17 cellular contexts compared by ENCODE assay signal in genomic region chr1:181102841-181103240, GRCh38. TPM values are rescaled to one million over a fixed set of nuclear protein-coding genes. Genes with fewer than 3 reads are reported as not detected.
DNase-seq lines count a peak whose midpoint lies in the region; ATAC-seq and TF ChIP-seq lines count a peak whose summit lies in the region.
"Had no signal": no experiment of that assay in that cellular context is flagged by ENCODE, and none has a peak within 500 bp of the region (broad histone marks: within the 10 kb centered on the region; RNA-seq: fewer than 3 reads in every experiment).

No MANE protein-coding gene starts in this region.

- no peaks in the 10 kb centered on the region for H3K9me3 ChIP-seq in BLaER1
- no peaks in the 10 kb centered on the region for H3K9me3 ChIP-seq in naive thymus-derived CD4-positive, alpha-beta T cell (ENCODE audit: control insufficient read depth in 2 of 3, low read length in 3 of 3)

- POLR2A ChIA-PET in naive thymus-derived CD4-positive, alpha-beta T cell (lab: Charles Lee) = interaction anchor here (12.8 kb wide), 1 partner anchor 14 kb away, joined by 264 read pairs; the partner anchor contains the start of gene IER5

- no peaks in the 10 kb centered on the region for H3K27me3 ChIP-seq in BLaER1
- no peaks in the 10 kb centered on the region for H3K27me3 ChIP-seq in naive thymus-derived CD4-positive, alpha-beta T cell (ENCODE audit: control insufficient read depth in 2 of 2, insufficient read depth in 2 of 2, low read length in 2 of 2)

- CTCF ChIA-PET in naive thymus-derived CD4-positive, alpha-beta T cell (lab: Charles Lee) = interaction anchor here (0.5 to 0.8 kb wide), 2 partner anchors 42 to 220 kb away, joined by 3 to 5 read pairs; no protein-coding TSS in a partner anchor

- intact Hi-C loops in naive thymus-derived CD4-positive, alpha-beta T cell (cut with micrococcal nuclease) = loop anchor here in 1 of 2 donors (5.0 to 10.0 kb wide), 3 partner anchors 951 to 1502 kb away; partner anchors contain the start of genes CEP350, QSOX1 and RGS16

- DNase-seq in EL = peak; percentile 31
- DNase-seq in naive thymus-derived CD4-positive, alpha-beta T cell = no peak
- no peak for DNase-seq in NCI-H1092 (lab: John Stamatoyannopoulos, UW)
- no peak for DNase-seq in GOT3 (lab: John Stamatoyannopoulos, UW)
- DNase-seq in foreskin melanocyte = no peak
- DNase-seq: activated CD4-positive, alpha-beta T cell treated with anti-CD3 and anti-CD28 coated beads, Interleukin-2, amount 50 U/mL, for 1 hour; activated naive CD8-positive, alpha-beta T cell treated with anti-CD3 and anti-CD28 coated beads, Interleukin-2, amount 10 ng/mL, durations not matched to agents 7 days and 5 days; activated T-cell treated with anti-CD3 and anti-CD28 coated beads, Interleukin-2, amount 50 U/mL, for 4 hours; effector memory CD4-positive, alpha-beta T cell; left ventricle myocardium superior; naive B cell; NCI-H1930; NCI-H526; stimulated activated CD4-positive, alpha-beta T cell treated with anti-CD3 and anti-CD28 coated beads, Interleukin-1b, Interleukin-23, amount 100 ng/mL, for 48 hours; substantia nigra had no signal

- TF ChIP-seq CTCF in WI38 (IDR thresholded peaks at IDR 0.05; ENCODE audit: low read depth, low read length) = no peak

- H3K4me3 ChIP-seq in BLaER1 = no peak overlapping the region
- peak overlapping the region; percentile 5; the same call in 1 of the 2 replicates for H3K4me3 ChIP-seq in WI38 (ENCODE audit: low read depth, low read length)
- no peak overlapping the region for H3K4me3 ChIP-seq in naive thymus-derived CD4-positive, alpha-beta T cell (ENCODE audit: low read length)

- peak overlapping the region in 3 of 10 donors; percentile 6 to 42 (median 31) for H3K4me3 Mint-ChIP-seq in naive thymus-derived CD4-positive, alpha-beta T cell
- H3K4me3 Mint-ChIP-seq: activated naive CD8-positive, alpha-beta T cell treated with anti-CD3 and anti-CD28 coated beads, Interleukin-2, amount 10 ng/mL, durations not matched to agents 7 days and 5 days; activated T-cell treated with anti-CD3 and anti-CD28 coated beads, Interleukin-2, amount 50 U/mL, for 4 hours had no signal

- peaks cover 0 to 23% (median 0%) of the 10 kb centered on the region in 5 donors for H3K27me3 Mint-ChIP-seq in naive thymus-derived CD4-positive, alpha-beta T cell
- H3K27me3 Mint-ChIP-seq: naive B cell had no signal

- no peak overlapping the region for H3K9ac ChIP-seq in BLaER1

- H4K20me1 ChIP-seq in BLaER1 = no peaks in the 10 kb centered on the region

- H3K27ac ChIP-seq in BLaER1 = no peak overlapping the region
- no peak overlapping the region for H3K27ac ChIP-seq in naive thymus-derived CD4-positive, alpha-beta T cell (ENCODE audit: low read depth, low read length)

- H3K27ac Mint-ChIP-seq in naive thymus-derived CD4-positive, alpha-beta T cell = peak overlapping the region in 6 of 9 donors; percentile 0 to 79 (median 38)
- H3K27ac Mint-ChIP-seq: activated naive CD8-positive, alpha-beta T cell treated with anti-CD3 and anti-CD28 coated beads, Interleukin-2, amount 10 ng/mL, durations not matched to agents 7 days and 5 days had no signal

- H3K36me3 Mint-ChIP-seq in naive thymus-derived CD4-positive, alpha-beta T cell = peaks cover 0 to 6% (median 0%) of the 10 kb centered on the region in 5 donors
- H3K36me3 Mint-ChIP-seq: activated naive CD8-positive, alpha-beta T cell treated with anti-CD3 and anti-CD28 coated beads, Interleukin-2, amount 10 ng/mL, durations not matched to agents 7 days and 5 days; naive B cell had no signal

- no peaks in the 10 kb centered on the region for H3K36me3 ChIP-seq in BLaER1
- no peaks in the 10 kb centered on the region for H3K36me3 ChIP-seq in naive thymus-derived CD4-positive, alpha-beta T cell (ENCODE audit: control insufficient read depth in 2 of 3, insufficient read depth in 3 of 3, low read length in 3 of 3)

- H3K4me1 ChIP-seq in BLaER1 = peaks cover 94% of the 10 kb centered on the region
- H3K4me1 ChIP-seq in naive thymus-derived CD4-positive, alpha-beta T cell (ENCODE audit: control insufficient read depth in 2 of 2, insufficient read depth in 2 of 2, low read length in 2 of 2) = peaks cover 25 to 31% of the 10 kb centered on the region in 2 donors

- H3K4me1 Mint-ChIP-seq in naive thymus-derived CD4-positive, alpha-beta T cell = peaks cover 38 to 90% (median 69%) of the 10 kb centered on the region in 7 donors

- peaks cover 0 to 3% (median 0%) of the 10 kb centered on the region in 11 donors for H3K9me3 Mint-ChIP-seq in naive thymus-derived CD4-positive, alpha-beta T cell
- H3K9me3 Mint-ChIP-seq: activated naive CD8-positive, alpha-beta T cell treated with anti-CD3 and anti-CD28 coated beads, Interleukin-2, amount 10 ng/mL, durations not matched to agents 7 days and 5 days; activated T-cell treated with anti-CD3 and anti-CD28 coated beads, Interleukin-2, amount 50 U/mL, for 4 hours had no signal

- ATAC-seq in naive thymus-derived CD4-positive, alpha-beta T cell = no peak
- ATAC-seq: activated T-cell treated with anti-CD3 and anti-CD28 coated beads, Interleukin-2, amount 50 U/mL, for 4 hours; left ventricle myocardium superior had no signal

- H3K4me2 ChIP-seq in BLaER1 = peak overlapping the region; percentile 98

RNA-seq across cellular contexts. Expression of gene IER5, which starts 14.3 kb away (rescaled TPM):
- total RNA-seq in naive thymus-derived CD4-positive, alpha-beta T cell = 10 to 100 TPM; 12.7 to 86.9 (median 46.0) TPM
- 1 to 10 TPM; 2.1 to 2.6 TPM for polyA plus RNA-seq in naive thymus-derived CD4-positive, alpha-beta T cell
